Comparison of ENCODE assay signal across 10 cellular contexts in the genomic region with DNA sequence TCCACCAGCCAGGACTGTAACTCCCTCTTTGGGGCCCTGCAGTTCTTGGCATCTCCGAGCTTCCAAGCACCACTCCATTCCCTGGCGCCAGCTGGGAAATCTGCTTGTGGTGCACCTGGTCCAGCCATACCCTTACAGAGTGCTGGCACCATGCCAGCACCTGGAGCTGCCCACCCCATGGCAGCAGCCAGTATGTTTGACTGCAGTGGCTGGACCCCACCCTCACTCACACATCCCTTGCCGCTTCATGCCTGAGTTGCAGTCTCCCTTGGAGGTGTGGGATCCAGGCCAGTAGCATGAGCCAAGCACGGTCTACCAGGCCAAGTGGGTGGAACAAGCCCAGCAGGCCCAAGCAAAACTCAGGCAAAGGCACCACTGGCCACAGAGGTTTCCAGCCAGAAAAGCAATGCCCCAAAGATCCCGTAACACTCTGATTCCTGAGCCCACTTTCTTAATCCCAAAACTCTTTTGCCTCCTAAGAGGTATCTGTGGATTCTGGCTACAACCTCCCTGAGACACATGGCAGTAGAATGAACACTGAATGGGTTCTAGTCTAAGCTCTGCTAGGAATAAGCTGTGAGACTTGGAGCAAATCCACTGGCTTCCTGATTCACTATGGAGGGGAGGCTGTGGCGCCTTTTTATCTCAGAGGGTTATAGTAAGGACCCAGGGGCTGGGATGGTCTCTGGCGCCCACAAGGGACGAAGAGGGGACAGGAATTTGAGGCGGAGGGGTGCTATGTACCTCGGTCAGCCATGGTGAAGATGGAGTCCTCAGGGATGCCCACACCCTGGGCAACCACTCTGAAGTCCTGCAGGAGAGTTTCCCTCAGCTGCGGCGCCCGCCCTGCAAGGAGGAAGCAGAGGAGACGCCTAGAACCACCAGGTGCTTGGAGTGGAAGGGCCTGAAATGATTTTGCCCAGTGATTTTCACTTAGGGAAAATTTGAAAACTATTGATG. TPM values are rescaled to one million over a fixed set of nuclear protein-coding genes. Genes with fewer than 3 reads are reported as not detected.
A peak's percentile ranks its signal among the peaks of the same experiment; 100 is the strongest.
DNase-seq lines count a peak whose midpoint lies in the region; ATAC-seq and TF ChIP-seq lines count a peak whose summit lies in the region.
"Had no signal": no experiment of that assay in that cellular context is flagged by ENCODE, and none has a peak within 500 bp of the region (broad histone marks: within the 10 kb centered on the region; RNA-seq: fewer than 3 reads in every experiment).

No MANE protein-coding gene starts in this region.

- no peaks in the 10 kb centered on the region for H3K9me3 Mint-ChIP-seq in activated naive CD4-positive, alpha-beta T cell treated with anti-CD3 and anti-CD28 coated beads, Interleukin-2, amount 10 ng/mL, durations not matched to agents 7 days and 5 days
- H3K9me3 Mint-ChIP-seq: activated naive CD8-positive, alpha-beta T cell treated with anti-CD3 and anti-CD28 coated beads, Interleukin-2, amount 10 ng/mL, durations not matched to agents 7 days and 5 days had no signal

- H3K27me3 Mint-ChIP-seq in activated naive CD4-positive, alpha-beta T cell treated with anti-CD3 and anti-CD28 coated beads, Interleukin-2, amount 10 ng/mL, durations not matched to agents 7 days and 5 days, result peaks cover 3% of the 10 kb centered on the region

- intact Hi-C loops in heart right ventricle (cut with DNase I) (no loop called here), spleen (cut with DNase I; ENCODE audit: low total_unique reads) (no loop called here)

- no peak overlapping the region for H3K9ac ChIP-seq in adipocyte (ENCODE audit: low read length)

- H3K27ac ChIP-seq in HEK293 (ENCODE audit: extremely low read depth, low read depth, low read length) (no peak overlapping the region), heart right ventricle (no peak overlapping the region), spleen (no peak overlapping the region)
- H3K27ac ChIP-seq: gastrocnemius medialis had no signal

- TF ChIP-seq CTCF in HEK293 (tag by site-specific recombination; IDR thresholded peaks at IDR 0.05) (no peak), heart right ventricle (IDR thresholded peaks at IDR 0.05) (no peak), spleen (IDR thresholded peaks at IDR 0.05 in 8 of 11, conservative IDR thresholded peaks at IDR 0.05 in 3 of 11) (no peak)

- H3K4me3 Mint-ChIP-seq in activated naive CD4-positive, alpha-beta T cell treated with anti-CD3 and anti-CD28 coated beads, Interleukin-2, amount 10 ng/mL, durations not matched to agents 7 days and 5 days, result no peak overlapping the region
- H3K4me3 Mint-ChIP-seq: activated naive CD8-positive, alpha-beta T cell treated with anti-CD3 and anti-CD28 coated beads, Interleukin-2, amount 10 ng/mL, durations not matched to agents 7 days and 5 days; naive thymus-derived CD8-positive, alpha-beta T cell had no signal

- H3K36me3 ChIP-seq in HEK293 (ENCODE audit: control insufficient read depth in 2 of 2, insufficient read depth in 1 of 2, low read length in 2 of 2) (no peaks in the 10 kb centered on the region), adipocyte (ENCODE audit: control insufficient read depth, insufficient read depth, low read length, severe bottlenecking) (no peaks in the 10 kb centered on the region), heart right ventricle (no peaks in the 10 kb centered on the region), spleen (no peaks in the 10 kb centered on the region)
- H3K36me3 ChIP-seq: gastrocnemius medialis had no signal

- H3K36me3 Mint-ChIP-seq in activated naive CD4-positive, alpha-beta T cell treated with anti-CD3 and anti-CD28 coated beads, Interleukin-2, amount 10 ng/mL, durations not matched to agents 7 days and 5 days, result no peaks in the 10 kb centered on the region
- H3K36me3 Mint-ChIP-seq: activated naive CD8-positive, alpha-beta T cell treated with anti-CD3 and anti-CD28 coated beads, Interleukin-2, amount 10 ng/mL, durations not matched to agents 7 days and 5 days; naive thymus-derived CD8-positive, alpha-beta T cell had no signal

- DNase-seq in adipocyte (ENCODE audit: low read depth), result peak; percentile 17
- peak; percentile 33 to 58 for DNase-seq in heart right ventricle
- DNase-seq in spleen, result peak; percentile 51
- DNase-seq in activated naive CD4-positive, alpha-beta T cell treated with anti-CD3 and anti-CD28 coated beads, Interleukin-2, amount 10 ng/mL, durations not matched to agents 7 days and 5 days, result no peak
- no peak for DNase-seq in iPS-NIHi7 (ENCODE audit: extremely low spot score)
- DNase-seq: activated naive CD8-positive, alpha-beta T cell treated with anti-CD3 and anti-CD28 coated beads, Interleukin-2, amount 10 ng/mL, durations not matched to agents 7 days and 5 days; naive thymus-derived CD8-positive, alpha-beta T cell had no signal

- H3K27ac Mint-ChIP-seq in activated naive CD4-positive, alpha-beta T cell treated with anti-CD3 and anti-CD28 coated beads, Interleukin-2, amount 10 ng/mL, durations not matched to agents 7 days and 5 days, result no peak overlapping the region
- H3K27ac Mint-ChIP-seq: activated naive CD8-positive, alpha-beta T cell treated with anti-CD3 and anti-CD28 coated beads, Interleukin-2, amount 10 ng/mL, durations not matched to agents 7 days and 5 days; naive thymus-derived CD8-positive, alpha-beta T cell had no signal

- 61 to 63% methylated on average over 14 of the region's 14 CpGs for WGBS in heart right ventricle, 2 donors
- WGBS in spleen, 5 donors, result 74 to 81% (median 76%) methylated on average over 11 to 14 of the region's 14 CpGs

- POLR2A ChIA-PET in HEK293 (lab: Yijun Ruan, JAX), result no interaction called here

- no peaks in the 10 kb centered on the region for H3K4me1 ChIP-seq in HEK293 (ENCODE audit: control insufficient read depth, insufficient read depth, low read length)
- peaks cover 12% of the 10 kb centered on the region for H3K4me1 ChIP-seq in adipocyte (ENCODE audit: control insufficient read depth, insufficient read depth, low read length)
- H3K4me1 ChIP-seq in heart right ventricle, result peaks cover 0 to 13% (median 7%) of the 10 kb centered on the region in 9 donors
- H3K4me1 ChIP-seq in spleen, result no peaks in the 10 kb centered on the region
- H3K4me1 ChIP-seq: gastrocnemius medialis had no signal

- ATAC-seq in heart right ventricle (peak; percentile 48 to 88 (median 82)), GM21526 (IDR thresholded peaks at IDR 0.05; ENCODE audit: low FRiP score, unreplicated experiment) (no peak)
- ATAC-seq: naive thymus-derived CD8-positive, alpha-beta T cell had no signal

- H3K9me3 ChIP-seq in HEK293 (ENCODE audit: control insufficient read depth, insufficient read depth, low read depth, low read length), result no peaks in the 10 kb centered on the region
- H3K9me3 ChIP-seq in adipocyte (ENCODE audit: control insufficient read depth, low read length), result no peaks in the 10 kb centered on the region
- no peaks in the 10 kb centered on the region for H3K9me3 ChIP-seq in heart right ventricle
- H3K9me3 ChIP-seq in spleen, result no peaks in the 10 kb centered on the region
- H3K9me3 ChIP-seq: gastrocnemius medialis had no signal

- H3K4me1 Mint-ChIP-seq in activated naive CD4-positive, alpha-beta T cell treated with anti-CD3 and anti-CD28 coated beads, Interleukin-2, amount 10 ng/mL, durations not matched to agents 7 days and 5 days, result no peaks in the 10 kb centered on the region

- no peak overlapping the region for H3K4me3 ChIP-seq in HEK293 (ENCODE audit: low read depth, low read length)
- no peak overlapping the region for H3K4me3 ChIP-seq in adipocyte (ENCODE audit: low read length)
- no peak overlapping the region for H3K4me3 ChIP-seq in heart right ventricle
- no peak overlapping the region for H3K4me3 ChIP-seq in spleen
- H3K4me3 ChIP-seq: gastrocnemius medialis had no signal

- CTCF ChIA-PET in HEK293 (lab: Yijun Ruan, JAX), result interaction anchor here (0.6 to 3.4 kb wide), 5 partner anchors 10 to 616 kb away, joined by 3 to 23 read pairs (median 3); no protein-coding TSS in a partner anchor
- CTCF ChIA-PET in activated naive CD4-positive, alpha-beta T cell treated with anti-CD3 and anti-CD28 coated beads, Interleukin-2, amount 10 ng/mL, durations not matched to agents 7 days and 5 days (lab: Charles Lee), result interaction anchor here (0.7 to 2.7 kb wide), 2 partner anchors 10 to 21 kb away, joined by 3 to 12 read pairs; no protein-coding TSS in a partner anchor

- TF ChIP-seq POLR2A in spleen (IDR thresholded peaks at IDR 0.05), result no peak

- H3K27me3 ChIP-seq in adipocyte (replicated peaks; ENCODE audit: control insufficient read depth, insufficient read depth, low read length) (peaks cover 39% of the 10 kb centered on the region), heart right ventricle (peaks cover 0 to 22% (median 8%) of the 10 kb centered on the region in 7 donors), spleen (replicated peaks in 1 of 7) (peaks cover 0 to 23% (median 0%) of the 10 kb centered on the region in 7 donors)

TF ChIP-seq in HEK293, 187 proteins besides CTCF, POLR2A, EP300 and RAD21:
- TF ChIP-seq ZNF416 (tag by site-specific recombination; IDR thresholded peaks at IDR 0.05) (no peak), ZIC2 (tag by site-specific recombination; IDR thresholded peaks at IDR 0.05) (peak; percentile 27; the same call in 1 of the 2 replicates)

RNA-seq across cellular contexts. Expression of gene AMBP, which starts 5.6 kb away (rescaled TPM):
- total RNA-seq in heart right ventricle (not detected), spleen (1 to 10 TPM in 1 of 7 donors, not detected in 6; 1.6 TPM)
- polyA plus RNA-seq in heart right ventricle (under 1 TPM in 1 of 2 donors, not detected in 1; 0.01 TPM), spleen (under 1 TPM in 2 of 3 donors, not detected in 1; 0.09 to 0.12 TPM)
- total RNA-seq: activated naive CD8-positive, alpha-beta T cell treated with anti-CD3 and anti-CD28 coated beads, Interleukin-2, amount 10 ng/mL, durations not matched to agents 7 days and 5 days; naive thymus-derived CD8-positive, alpha-beta T cell had no signal
- polyA plus RNA-seq: naive thymus-derived CD8-positive, alpha-beta T cell had no signal

RNA-seq across cellular contexts. Expression of gene KIF12, which starts 26.6 kb away (rescaled TPM):
- under 1 TPM in 2 of 10 donors, not detected in 8; 0.13 to 0.45 TPM for total RNA-seq in heart right ventricle
- polyA plus RNA-seq in heart right ventricle, result not detected
- 1 to 10 TPM in 2 of 7 donors, not detected in 5; 1.0 to 1.5 TPM for total RNA-seq in spleen
- under 1 TPM; 0.20 to 0.26 (median 0.23) TPM for polyA plus RNA-seq in spleen
- total RNA-seq: activated naive CD8-positive, alpha-beta T cell treated with anti-CD3 and anti-CD28 coated beads, Interleukin-2, amount 10 ng/mL, durations not matched to agents 7 days and 5 days; gastrocnemius medialis; naive thymus-derived CD8-positive, alpha-beta T cell had no signal
- polyA plus RNA-seq: naive thymus-derived CD8-positive, alpha-beta T cell had no signal

Comparison
In these comparisons a context has a peak if more than half of its experiments do, and no peak if none do; other contexts are left out.
1. DNase-seq: peak in adipocyte (single experiment), heart right ventricle (2 of 2) and spleen (single experiment); none in activated naive CD4-positive, alpha-beta T cell treated with anti-CD3 and anti-CD28 coated beads, Interleukin-2, amount 10 ng/mL, durations not matched to agents 7 days and 5 days (single experiment) and iPS-NIHi7 (single experiment).